8 cellular contexts compared by ENCODE assay signal in genomic region chrX:130110379-130111219, GRCh38. TPM values are rescaled to one million over a fixed set of nuclear protein-coding genes. Genes with fewer than 3 reads are reported as not detected.
DNase-seq lines count a peak whose midpoint lies in the region; ATAC-seq and TF ChIP-seq lines count a peak whose summit lies in the region.

Gene ELF4, minus strand, starts transcription at chrX:130110497. Its CDS starts 29,167 bp downstream, at chrX:130081330.

- H3K27me3 ChIP-seq in SK-N-SH (ENCODE audit: insufficient read depth) (peaks cover 29% of the 10 kb centered on the region; the same call in 1 of the 2 replicates), adipocyte (replicated peaks; ENCODE audit: control insufficient read depth, insufficient read depth, low read length) (no peaks in the 10 kb centered on the region), hepatocyte (no peaks in the 10 kb centered on the region), skeletal muscle satellite cell (ENCODE audit: control insufficient read depth, insufficient read depth, low read length) (no peaks in the 10 kb centered on the region)

- POLR2A ChIA-PET in SK-N-SH (lab: Yijun Ruan, JAX) = no interaction called here

- no peak for TF ChIP-seq EP300 in SK-N-SH (IDR thresholded peaks at IDR 0.05; ENCODE audit: borderline replicate concordance in 1 of 2, low read depth in 1 of 2, low read length in 1 of 2)

- 26% methylated on average over 69 of the region's 123 CpGs for WGBS in SK-N-SH (ENCODE audit: low lambda C conversion rate)
- 42% methylated on average over 24 of the region's 123 CpGs for WGBS in hepatocyte (ENCODE audit: low lambda C conversion rate, missing lambda C conversion rate)

- no peaks in the 10 kb centered on the region for H3K9me2 ChIP-seq in SK-N-SH
- H3K9me2 ChIP-seq in hepatocyte (replicated peaks; ENCODE audit: insufficient read depth) = no peaks in the 10 kb centered on the region

- H3K36me3 ChIP-seq in SK-N-SH (replicated peaks in 1 of 2; ENCODE audit: control insufficient read depth in 1 of 2, insufficient read depth in 2 of 2, low read length in 1 of 2) (no peaks in the 10 kb centered on the region), adipocyte (ENCODE audit: control insufficient read depth, insufficient read depth, low read length, severe bottlenecking) (no peaks in the 10 kb centered on the region), hepatocyte (replicated peaks; ENCODE audit: insufficient read depth, low read depth) (no peaks in the 10 kb centered on the region), skeletal muscle satellite cell (ENCODE audit: insufficient read depth, low read length) (no peaks in the 10 kb centered on the region)

- H3K4me3 ChIP-seq in SK-N-SH (ENCODE audit: low read depth in 2 of 2, low read length in 1 of 2) = peak within 1 kb of the TSS; percentile 57 to 62
- peak within 1 kb of the TSS; percentile 80 for H3K4me3 ChIP-seq in adipocyte (ENCODE audit: low read length)
- peak within 1 kb of the TSS; percentile 77 for H3K4me3 ChIP-seq in hepatocyte
- H3K4me3 ChIP-seq in skeletal muscle satellite cell (ENCODE audit: low read length) = peak within 1 kb of the TSS; percentile 80

- TF ChIP-seq RAD21 in SK-N-SH (IDR thresholded peaks at IDR 0.05; ENCODE audit: low read length) = no peak

- H3K4me1 ChIP-seq in SK-N-SH (ENCODE audit: control insufficient read depth in 1 of 2, insufficient read depth in 2 of 2, low read depth in 1 of 2, low read length in 1 of 2) (peaks cover 0 to 13% of the 10 kb centered on the region in 2 experiments; a peak in 1 of 4 replicates), adipocyte (ENCODE audit: control insufficient read depth, insufficient read depth, low read length) (peaks cover 22% of the 10 kb centered on the region), hepatocyte (ENCODE audit: insufficient read depth) (peaks cover 7% of the 10 kb centered on the region), skeletal muscle satellite cell (ENCODE audit: control insufficient read depth, insufficient read depth, low read length) (peaks cover 30% of the 10 kb centered on the region)

- H3K9ac ChIP-seq in SK-N-SH = peak within 1 kb of the TSS; percentile 88
- peak within 1 kb of the TSS; percentile 87 for H3K9ac ChIP-seq in adipocyte (ENCODE audit: low read length)
- H3K9ac ChIP-seq in skeletal muscle satellite cell (ENCODE audit: low read depth, low read length) = peak within 1 kb of the TSS; percentile 92

- H3F3A ChIP-seq in SK-N-SH (replicated peaks; ENCODE audit: insufficient read depth) = no peaks in the 10 kb centered on the region

- H3K79me2 ChIP-seq in SK-N-SH (ENCODE audit: insufficient read depth) (peaks cover 50% of the 10 kb centered on the region; the same call in 1 of the 2 replicates), hepatocyte (peaks cover 28% of the 10 kb centered on the region)

- DNase-seq in AG08396 (ENCODE audit: low spot score) (peak; percentile 85), HT-29 (ENCODE audit: low spot score) (peak; percentile 70), SK-N-SH (peak; percentile 85), adipocyte (ENCODE audit: low read depth) (peak; percentile 73), hepatocyte (ENCODE audit: low spot score) (peak; percentile 77)

- CTCF ChIA-PET in SK-N-SH (lab: Yijun Ruan, JAX) = interaction anchor here (1.3 kb wide), 1 partner anchor 11 kb away, joined by 4 read pairs; no protein-coding TSS in a partner anchor

- TF ChIP-seq CTCF in SK-N-SH (IDR thresholded peaks at IDR 0.05) (no peak), hepatocyte (IDR thresholded peaks at IDR 0.05; ENCODE audit: poor library complexity) (no peak)

- H3K4me2 ChIP-seq in SK-N-SH (peak within 1 kb of the TSS; percentile 70), hepatocyte (peak within 1 kb of the TSS; percentile 76), skeletal muscle satellite cell (ENCODE audit: low read length) (peak within 1 kb of the TSS; percentile 93)

- H3K27ac ChIP-seq in SK-N-SH (ENCODE audit: low read depth in 2 of 2, low read length in 1 of 2) = peak within 1 kb of the TSS; percentile 45 to 69; a peak in 3 of 4 replicates
- peak within 1 kb of the TSS; percentile 99 for H3K27ac ChIP-seq in hepatocyte

- ATAC-seq in GM18858 (IDR thresholded peaks at IDR 0.05; ENCODE audit: unreplicated experiment) (peak; percentile 32), HG03460 (IDR thresholded peaks at IDR 0.05; ENCODE audit: unreplicated experiment) (no peak)

- no peaks in the 10 kb centered on the region for H3K9me3 ChIP-seq in SK-N-SH
- no peaks in the 10 kb centered on the region for H3K9me3 ChIP-seq in adipocyte (ENCODE audit: control insufficient read depth, low read length)
- no peaks in the 10 kb centered on the region for H3K9me3 ChIP-seq in hepatocyte (ENCODE audit: low read depth)
- H3K9me3 ChIP-seq in skeletal muscle satellite cell (replicated peaks; ENCODE audit: low read length) = no peaks in the 10 kb centered on the region

- H2AFZ ChIP-seq in SK-N-SH (ENCODE audit: low read depth) (0 out of 2 replicates have a peak within 1 kb of the TSS, but pooled peaks have one; percentile 35), hepatocyte (peak within 1 kb of the TSS; percentile 49)

- H4K20me1 ChIP-seq in SK-N-SH (ENCODE audit: insufficient read depth) = peaks cover 7% of the 10 kb centered on the region; the same call in 1 of the 2 replicates
- no peaks in the 10 kb centered on the region for H4K20me1 ChIP-seq in hepatocyte (ENCODE audit: insufficient read depth, poor library complexity, severe bottlenecking)

TF ChIP-seq in SK-N-SH, 30 proteins besides CTCF, POLR2A, EP300 and RAD21:
- 0 out of 2 replicates have a peak, but pooled peaks have one; percentile 8 for TF ChIP-seq TAF1 (IDR thresholded peaks at IDR 0.05; ENCODE audit: borderline replicate concordance, low read depth, low read length)
- no peak for TF ChIP-seq GABPA (IDR thresholded peaks at IDR 0.05; ENCODE audit: low read depth)
- no peak for TF ChIP-seq PBX3 (IDR thresholded peaks at IDR 0.05)

RNA-seq across cellular contexts. Expression of gene ELF4, which starts in this region (rescaled TPM):
- total RNA-seq in HT-29 (2014; rRNA removed; shearing (Covaris generic)) = 39.8 and 42.4 TPM in 2 replicates
- 7.7 and 9.6 TPM in 2 replicates for polyA plus RNA-seq in SK-N-SH (2012; rRNA removed)
- 7.3 and 8.9 TPM in 2 replicates for polyA plus RNA-seq in SK-N-SH (2012; cell fraction: cytosol; rRNA removed)
- 8.2 and 9.4 TPM in 2 replicates for polyA plus RNA-seq in SK-N-SH (2012; cell fraction: nucleus; rRNA removed)
- 19.9 and 21.1 TPM in 2 replicates for total RNA-seq in hepatocyte
- polyA plus RNA-seq in hepatocyte = 13.6 and 18.9 TPM in 2 replicates
- 9.9 and 10.5 TPM in 2 replicates for total RNA-seq in skeletal muscle satellite cell (2012; rRNA removed)
